In genomic region chr6:5076931-5077330, GRCh38 we compare ENCODE assay signal across 22 cellular contexts. TPM values are rescaled to one million over a fixed set of nuclear protein-coding genes. Genes with fewer than 3 reads are reported as not detected.
DNase-seq lines count a peak whose midpoint lies in the region; ATAC-seq, FAIRE-seq and TF ChIP-seq lines count a peak whose summit lies in the region.
"Had no signal": no experiment of that assay in that cellular context is flagged by ENCODE, and none has a peak within 500 bp of the region (broad histone marks: within the 10 kb centered on the region; RNA-seq: fewer than 3 reads in every experiment).

No MANE protein-coding gene starts in this region.

- no peak overlapping the region for H2AFZ ChIP-seq in neuronal stem cell (ENCODE audit: low read length)

- POLR2A ChIA-PET in CD4-positive, alpha-beta T cell (lab: Charles Lee): no interaction called here

- H3K14ac ChIP-seq in neuronal stem cell (ENCODE audit: low read length): no peak overlapping the region

- peak; percentile 20 for FAIRE-seq in HTR-8/SVneo (lab: Jason Lieb, UNC)
- FAIRE-seq: A549, D721Med, GM12891, GM19239 had no signal

- no peak overlapping the region for H3K27ac Mint-ChIP-seq in CD4-positive, alpha-beta T cell
- H3K27ac Mint-ChIP-seq: B cell; CD4-positive, CD25-positive, alpha-beta regulatory T cell; CD8-positive, alpha-beta T cell had no signal

- CTCF ChIA-PET in CD4-positive, alpha-beta T cell (lab: Charles Lee): no interaction called here

- no peaks in the 10 kb centered on the region for H3K36me3 Mint-ChIP-seq in CD4-positive, alpha-beta T cell (ENCODE audit: low read depth)
- H3K36me3 Mint-ChIP-seq: CD4-positive, CD25-positive, alpha-beta regulatory T cell; CD8-positive, alpha-beta T cell had no signal

- ATAC-seq in CD4-positive, alpha-beta T cell (ENCODE audit: poor library complexity): no peak
- ATAC-seq in right cardiac atrium (no peak), left cardiac atrium (no peak)
- ATAC-seq: A549; CD8-positive, alpha-beta T cell had no signal

- H2BK12ac ChIP-seq in neuronal stem cell (ENCODE audit: low read length): no peak overlapping the region

- H3K18ac ChIP-seq in neuronal stem cell (ENCODE audit: low read length): no peak overlapping the region

- no peaks in the 10 kb centered on the region for H3K36me3 ChIP-seq in neuronal stem cell (replicated peaks in 1 of 2; ENCODE audit: control insufficient read depth in 2 of 2, insufficient read depth in 2 of 2, low read length in 2 of 2)
- no peaks in the 10 kb centered on the region for H3K36me3 ChIP-seq in spleen
- H3K36me3 ChIP-seq: BLaER1 treated with 17β-estradiol and CSF1 and Interleukin-3, amounts not matched to agents 10 nM and 100 nM had no signal

- no peaks in the 10 kb centered on the region for H3K27me3 ChIP-seq in neuronal stem cell (ENCODE audit: control insufficient read depth in 3 of 3, insufficient read depth in 3 of 3, low read depth in 1 of 3, low read length in 3 of 3)
- H3K27me3 ChIP-seq in spleen (replicated peaks in 1 of 7): no peaks in the 10 kb centered on the region
- H3K27me3 ChIP-seq in CD4-positive, alpha-beta T cell (ENCODE audit: control insufficient read depth, insufficient read depth, low read length): peaks cover 6% of the 10 kb centered on the region
- no peaks in the 10 kb centered on the region for H3K27me3 ChIP-seq in right cardiac atrium (ENCODE audit: control insufficient read depth, insufficient read depth)

- H2BK5ac ChIP-seq in neuronal stem cell (ENCODE audit: low read length): peak overlapping the region; percentile 7

- H3K23ac ChIP-seq in neuronal stem cell (ENCODE audit: low read depth, low read length, poor library complexity): no peak overlapping the region

- no peak overlapping the region for H3K4me3 Mint-ChIP-seq in CD4-positive, alpha-beta T cell
- H3K4me3 Mint-ChIP-seq: B cell; CD4-positive, CD25-positive, alpha-beta regulatory T cell; CD8-positive, alpha-beta T cell had no signal

- DNase-seq in CD1c-positive myeloid dendritic cell (ENCODE audit: extremely low spot score) (peak; percentile 13), HTR-8/SVneo (ENCODE audit: insufficient read length, low spot score) (no peak), neuronal stem cell (ENCODE audit: low spot score) (no peak), spleen (no peak), right cardiac atrium (no peak), left cardiac atrium (no peak)
- DNase-seq in CD4-positive, alpha-beta T cell: no peak
- DNase-seq: 8988T; AML-193; Caco-2; Calu3; CD4-positive, CD25-positive, alpha-beta regulatory T cell; CD8-positive, alpha-beta T cell; DMS79 treated with DMSO at 0.1 percent for 48 hours; GF-D8 had no signal

- no peak overlapping the region for H4K8ac ChIP-seq in neuronal stem cell (ENCODE audit: low read depth, low read length)

- no peaks in the 10 kb centered on the region for H3K4me1 Mint-ChIP-seq in CD4-positive, alpha-beta T cell (ENCODE audit: low read depth)
- H3K4me1 Mint-ChIP-seq: B cell had no signal

- intact Hi-C loops in spleen (cut with DNase I; ENCODE audit: low total_unique reads) (no loop called here), right cardiac atrium (cut with DNase I) (no loop called here), left cardiac atrium (cut with DNase I) (no loop called here)
- intact Hi-C loops in CD4-positive, alpha-beta T cell (cut with DNase I, micrococcal nuclease): no loop called here

- peaks cover 25% of the 10 kb centered on the region for H3K27me3 Mint-ChIP-seq in CD4-positive, alpha-beta T cell

- H3K9me3 ChIP-seq in neuronal stem cell (replicated peaks in 1 of 2; ENCODE audit: control insufficient read depth in 2 of 2, insufficient read depth in 1 of 2, low read depth in 1 of 2, low read length in 2 of 2): peaks cover 0 to 3% of the 10 kb centered on the region in 2 donors
- H3K9me3 ChIP-seq in spleen: no peaks in the 10 kb centered on the region
- no peaks in the 10 kb centered on the region for H3K9me3 ChIP-seq in CD4-positive, alpha-beta T cell (ENCODE audit: control insufficient read depth, low read length)
- no peaks in the 10 kb centered on the region for H3K9me3 ChIP-seq in right cardiac atrium (ENCODE audit: control insufficient read depth, low read length)
- H3K9me3 ChIP-seq: A549, Caco-2 had no signal

- no peak overlapping the region for H2AK5ac ChIP-seq in neuronal stem cell (ENCODE audit: low read depth, low read length)

- no peak overlapping the region for H3K4me2 ChIP-seq in neuronal stem cell (ENCODE audit: insufficient read depth, low read length, poor library complexity, severe bottlenecking)
- H3K4me2 ChIP-seq: A549; BLaER1 treated with 17β-estradiol and CSF1 and Interleukin-3, amounts not matched to agents 10 nM and 100 nM had no signal

- H3K9ac ChIP-seq in neuronal stem cell (ENCODE audit: low read depth, low read length, poor library complexity): no peak overlapping the region
- H3K9ac ChIP-seq: BLaER1 treated with 17β-estradiol and CSF1 and Interleukin-3, amounts not matched to agents 10 nM and 100 nM had no signal

- no peak for TF ChIP-seq CTCF in spleen (IDR thresholded peaks at IDR 0.05 in 8 of 11, conservative IDR thresholded peaks at IDR 0.05 in 3 of 11)
- TF ChIP-seq CTCF in CD4-positive, alpha-beta T cell (IDR thresholded peaks at IDR 0.05): no peak

- no peaks in the 10 kb centered on the region for H3K79me1 ChIP-seq in neuronal stem cell (ENCODE audit: low read depth, low read length)

- H4K91ac ChIP-seq in neuronal stem cell (ENCODE audit: low read depth, low read length, poor library complexity): no peak overlapping the region

- no peaks in the 10 kb centered on the region for H3K9me3 Mint-ChIP-seq in CD4-positive, alpha-beta T cell

- no peak overlapping the region for H2BK120ac ChIP-seq in neuronal stem cell (ENCODE audit: low read depth, low read length)

- no peak for TF ChIP-seq POLR2A in spleen (IDR thresholded peaks at IDR 0.05)

- H3K4me1 ChIP-seq in neuronal stem cell (ENCODE audit: control insufficient read depth in 2 of 2, insufficient read depth in 1 of 2, low read depth in 1 of 2, low read length in 2 of 2) (no peaks in the 10 kb centered on the region), spleen (peaks cover 0 to 4% (median 0%) of the 10 kb centered on the region in 6 donors), right cardiac atrium (ENCODE audit: control insufficient read depth, insufficient read depth, low read length) (no peaks in the 10 kb centered on the region)
- H3K4me1 ChIP-seq: BLaER1 treated with 17β-estradiol and CSF1 and Interleukin-3, amounts not matched to agents 10 nM and 100 nM had no signal

- H3K27ac ChIP-seq in neuronal stem cell (replicated peaks; ENCODE audit: low read length) (no peak overlapping the region), spleen (peak overlapping the region in 5 of 8 donors; percentile 41 to 67 (median 44)), right cardiac atrium (ENCODE audit: low read length) (no peak overlapping the region)
- H3K27ac ChIP-seq in CD4-positive, alpha-beta T cell (ENCODE audit: low read depth, low read length): no peak overlapping the region
- H3K27ac ChIP-seq: A549; BLaER1 treated with 17β-estradiol and CSF1 and Interleukin-3, amounts not matched to agents 10 nM and 100 nM; C4-2B had no signal

- H3K4me3 ChIP-seq in neuronal stem cell (ENCODE audit: low read length in 2 of 2) (no peak overlapping the region), spleen (no peak overlapping the region), right cardiac atrium (ENCODE audit: low read length) (no peak overlapping the region)
- H3K4me3 ChIP-seq: A549; BLaER1 treated with 17β-estradiol and CSF1 and Interleukin-3, amounts not matched to agents 10 nM and 100 nM had no signal

- no peak overlapping the region for H2BK15ac ChIP-seq in neuronal stem cell (ENCODE audit: low read length)

- no peak overlapping the region for H3K4ac ChIP-seq in neuronal stem cell (ENCODE audit: low read length)

- WGBS in neuronal stem cell (ENCODE audit: extremely low coverage in 2 of 2, insufficient read length in 2 of 2, insufficient replicate concordance in 1 of 2), 2 donors: no CpG with 5 or more reads among the region's 11 CpGs
- WGBS in spleen, 5 donors: 85 to 94% (median 91%) methylated on average over 11 of the region's 11 CpGs
- 91% methylated on average over 11 of the region's 11 CpGs for WGBS in right cardiac atrium

RNA-seq across cellular contexts. Expression of gene PPP1R3G, which starts 8.2 kb away (rescaled TPM):
- polyA plus RNA-seq in neuronal stem cell (2013, experiment 1 of 2): 0.01 TPM
- 0.04 TPM for polyA plus RNA-seq in neuronal stem cell (2013, experiment 2 of 2)
- total RNA-seq in spleen (10 to 100 TPM in 1 of 7 donors, 1 to 10 TPM in 6; 2.2 to 10.1 (median 5.0) TPM), right cardiac atrium (10 to 100 TPM in 3 of 4 donors, 1 to 10 TPM in 1; 6.7 to 19.5 (median 16.2) TPM), left cardiac atrium (10 to 100 TPM in 1 of 2 donors, 1 to 10 TPM in 1; 7.4 to 10.7 TPM)
- polyA plus RNA-seq in spleen (1 to 10 TPM in 1 of 3 donors, under 1 TPM in 2; 0.54 to 2.0 (median 0.93) TPM), right cardiac atrium (10.9 TPM)
- total RNA-seq in CD4-positive, alpha-beta T cell: not detected
- total RNA-seq: CD8-positive, alpha-beta T cell had no signal
- polyA plus RNA-seq: CD4-positive, CD25-positive, alpha-beta regulatory T cell had no signal

Comparison
In these comparisons a context has a peak if more than half of its experiments do, and no peak if none do; other contexts are left out.
1. H3K27ac ChIP-seq: peak in spleen (5 of 8); none in neuronal stem cell (single experiment), CD4-positive, alpha-beta T cell (single experiment) and right cardiac atrium (single experiment).